In the genomic region with DNA sequence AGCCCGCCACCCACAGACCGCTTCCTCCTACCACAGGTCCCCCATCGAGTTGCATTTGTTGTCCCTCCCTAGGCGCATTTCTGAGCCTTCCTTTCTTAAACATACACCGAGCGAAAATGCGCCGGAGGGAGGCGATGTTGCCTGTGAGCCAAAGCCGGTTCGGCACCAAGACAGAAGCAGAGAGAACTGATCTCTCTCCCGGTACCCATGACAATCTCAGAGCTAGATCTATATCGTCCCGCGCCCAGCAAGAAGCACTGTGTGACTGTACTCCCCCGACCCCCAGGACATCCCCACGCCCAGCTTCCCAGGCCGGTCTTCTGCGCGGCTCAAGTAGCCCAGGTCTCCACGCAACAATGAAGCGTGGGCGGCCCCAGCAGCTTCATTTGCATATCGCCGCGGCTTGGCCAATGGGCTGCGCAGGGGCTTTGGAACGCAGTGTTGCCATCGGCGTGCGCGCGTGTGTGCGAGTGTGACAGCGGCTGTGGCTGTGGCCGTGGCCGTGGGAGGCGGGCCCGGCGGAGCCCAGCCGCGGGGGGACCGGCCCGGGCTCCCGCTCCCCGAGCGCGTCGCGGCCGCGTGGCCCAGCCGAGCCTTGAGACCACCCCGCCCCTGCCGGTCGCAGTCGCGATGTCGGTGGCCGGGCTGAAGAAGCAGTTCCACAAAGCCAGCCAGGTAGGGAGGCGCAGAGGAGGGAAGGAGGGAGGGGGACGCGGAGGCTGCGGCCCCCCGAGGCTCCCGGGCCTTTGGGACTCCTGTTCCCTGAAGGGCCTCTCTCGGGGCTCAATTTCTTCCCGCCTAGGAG, we compare ENCODE assay signal across 2 cellular contexts.
TF ChIP-seq lines count a peak whose summit lies in the region.

A gene with protein sequence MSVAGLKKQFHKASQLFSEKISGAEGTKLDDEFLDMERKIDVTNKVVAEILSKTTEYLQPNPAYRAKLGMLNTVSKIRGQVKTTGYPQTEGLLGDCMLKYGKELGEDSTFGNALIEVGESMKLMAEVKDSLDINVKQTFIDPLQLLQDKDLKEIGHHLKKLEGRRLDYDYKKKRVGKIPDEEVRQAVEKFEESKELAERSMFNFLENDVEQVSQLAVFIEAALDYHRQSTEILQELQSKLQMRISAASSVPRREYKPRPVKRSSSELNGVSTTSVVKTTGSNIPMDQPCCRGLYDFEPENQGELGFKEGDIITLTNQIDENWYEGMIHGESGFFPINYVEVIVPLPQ (plus strand): TSS at position 438 of the 805 bp plus-strand sequence. CDS start 193 bp downstream, at position 631.

TF ChIP-seq in Ishikawa, 13 proteins besides CTCF, POLR2A, EP300 and RAD21 (continued from another document):
- TF ChIP-seq, protein P1, sequence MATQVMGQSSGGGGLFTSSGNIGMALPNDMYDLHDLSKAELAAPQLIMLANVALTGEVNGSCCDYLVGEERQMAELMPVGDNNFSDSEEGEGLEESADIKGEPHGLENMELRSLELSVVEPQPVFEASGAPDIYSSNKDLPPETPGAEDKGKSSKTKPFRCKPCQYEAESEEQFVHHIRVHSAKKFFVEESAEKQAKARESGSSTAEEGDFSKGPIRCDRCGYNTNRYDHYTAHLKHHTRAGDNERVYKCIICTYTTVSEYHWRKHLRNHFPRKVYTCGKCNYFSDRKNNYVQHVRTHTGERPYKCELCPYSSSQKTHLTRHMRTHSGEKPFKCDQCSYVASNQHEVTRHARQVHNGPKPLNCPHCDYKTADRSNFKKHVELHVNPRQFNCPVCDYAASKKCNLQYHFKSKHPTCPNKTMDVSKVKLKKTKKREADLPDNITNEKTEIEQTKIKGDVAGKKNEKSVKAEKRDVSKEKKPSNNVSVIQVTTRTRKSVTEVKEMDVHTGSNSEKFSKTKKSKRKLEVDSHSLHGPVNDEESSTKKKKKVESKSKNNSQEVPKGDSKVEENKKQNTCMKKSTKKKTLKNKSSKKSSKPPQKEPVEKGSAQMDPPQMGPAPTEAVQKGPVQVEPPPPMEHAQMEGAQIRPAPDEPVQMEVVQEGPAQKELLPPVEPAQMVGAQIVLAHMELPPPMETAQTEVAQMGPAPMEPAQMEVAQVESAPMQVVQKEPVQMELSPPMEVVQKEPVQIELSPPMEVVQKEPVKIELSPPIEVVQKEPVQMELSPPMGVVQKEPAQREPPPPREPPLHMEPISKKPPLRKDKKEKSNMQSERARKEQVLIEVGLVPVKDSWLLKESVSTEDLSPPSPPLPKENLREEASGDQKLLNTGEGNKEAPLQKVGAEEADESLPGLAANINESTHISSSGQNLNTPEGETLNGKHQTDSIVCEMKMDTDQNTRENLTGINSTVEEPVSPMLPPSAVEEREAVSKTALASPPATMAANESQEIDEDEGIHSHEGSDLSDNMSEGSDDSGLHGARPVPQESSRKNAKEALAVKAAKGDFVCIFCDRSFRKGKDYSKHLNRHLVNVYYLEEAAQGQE (IDR thresholded peaks at IDR 0.05; ENCODE audit: low read depth): no peak
- TF ChIP-seq TCF12 (IDR thresholded peaks at IDR 0.05; ENCODE audit: low read depth): no peak

TF ChIP-seq in WTC11, 78 proteins besides CTCF, POLR2A, EP300 and RAD21 (continued from another document):
- TF ChIP-seq, protein P2, sequence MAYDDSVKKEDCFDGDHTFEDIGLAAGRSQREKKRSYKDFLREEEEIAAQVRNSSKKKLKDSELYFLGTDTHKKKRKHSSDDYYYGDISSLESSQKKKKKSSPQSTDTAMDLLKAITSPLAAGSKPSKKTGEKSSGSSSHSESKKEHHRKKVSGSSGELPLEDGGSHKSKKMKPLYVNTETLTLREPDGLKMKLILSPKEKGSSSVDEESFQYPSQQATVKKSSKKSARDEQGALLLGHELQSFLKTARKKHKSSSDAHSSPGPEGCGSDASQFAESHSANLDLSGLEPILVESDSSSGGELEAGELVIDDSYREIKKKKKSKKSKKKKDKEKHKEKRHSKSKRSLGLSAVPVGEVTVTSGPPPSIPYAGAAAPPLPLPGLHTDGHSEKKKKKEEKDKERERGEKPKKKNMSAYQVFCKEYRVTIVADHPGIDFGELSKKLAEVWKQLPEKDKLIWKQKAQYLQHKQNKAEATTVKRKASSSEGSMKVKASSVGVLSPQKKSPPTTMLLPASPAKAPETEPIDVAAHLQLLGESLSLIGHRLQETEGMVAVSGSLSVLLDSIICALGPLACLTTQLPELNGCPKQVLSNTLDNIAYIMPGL (CRISPR knock-in tag; IDR thresholded peaks at IDR 0.05): 0 out of 2 replicates have a peak, but pooled peaks have one; percentile 4
- TF ChIP-seq FOXK1 (CRISPR knock-in tag; IDR thresholded peaks at IDR 0.05): peak; percentile 91
- peak; percentile 82 for TF ChIP-seq NFYB (CRISPR knock-in tag; conservative IDR thresholded peaks at IDR 0.05; ENCODE audit: low read depth)
- no peak for TF ChIP-seq TEAD4 (CRISPR knock-in tag; IDR thresholded peaks at IDR 0.05)
- peak; percentile 65 for TF ChIP-seq SP1 (CRISPR knock-in tag; conservative IDR thresholded peaks at IDR 0.05)
- no peak for TF ChIP-seq RORB (CRISPR knock-in tag; IDR thresholded peaks at IDR 0.05)
TF ChIP-seq in WTC11: peak in this region for 9.
